14 cellular contexts compared by ENCODE assay signal in the genomic region with DNA sequence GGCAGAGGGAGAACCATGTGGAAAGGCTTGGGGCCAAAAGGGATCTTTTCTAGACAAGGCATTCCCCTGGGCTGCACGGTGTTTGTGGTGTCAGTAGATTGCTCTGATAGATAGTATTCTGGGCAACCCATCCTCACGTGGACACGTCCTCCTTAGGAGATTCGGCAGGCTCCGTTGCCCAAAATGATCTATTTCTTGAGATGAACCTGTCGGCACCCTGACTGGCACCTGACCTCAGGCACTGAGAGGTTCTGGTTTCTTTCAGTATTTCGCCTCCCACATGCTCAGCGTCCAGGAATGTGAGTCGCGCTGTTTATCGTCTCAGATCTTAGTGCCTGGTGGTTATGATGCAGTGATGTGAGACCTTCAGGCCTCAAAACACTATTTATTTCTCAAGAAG.
A peak's percentile ranks its signal among the peaks of the same experiment; 100 is the strongest.
DNase-seq lines count a peak whose midpoint lies in the region; ATAC-seq lines count a peak whose summit lies in the region.
"Had no signal": no experiment of that assay in that cellular context is flagged by ENCODE, and none has a peak within 500 bp of the region (broad histone marks: within the 10 kb centered on the region; RNA-seq: fewer than 3 reads in every experiment).

No MANE protein-coding gene starts in this region.

- no peak overlapping the region for H2BK15ac ChIP-seq in mesenchymal stem cell (ENCODE audit: low read depth, poor library complexity, severe bottlenecking)

- H3K36me3 ChIP-seq in mesenchymal stem cell (ENCODE audit: control insufficient read depth in 1 of 2, insufficient read depth in 2 of 2, low read depth in 1 of 2, low read length in 2 of 2), result no peaks in the 10 kb centered on the region
- H3K36me3 ChIP-seq in CD4-positive, alpha-beta memory T cell (ENCODE audit: insufficient read depth, low read length), result no peaks in the 10 kb centered on the region
- H3K36me3 ChIP-seq: adrenal gland, tibial nerve, WERI-Rb-1 had no signal

- POLR2A ChIA-PET in CD4-positive, alpha-beta memory T cell (lab: Charles Lee; ENCODE audit: partially characterized antibody), result no interaction called here

- H3K36me3 Mint-ChIP-seq in CD4-positive, alpha-beta memory T cell, result no peaks in the 10 kb centered on the region

- H3K27ac ChIP-seq in mesenchymal stem cell (ENCODE audit: low read length, poor library complexity, severe bottlenecking), result no peak overlapping the region
- no peak overlapping the region for H3K27ac ChIP-seq in CD4-positive, alpha-beta memory T cell (ENCODE audit: low read depth, low read length)
- H3K27ac ChIP-seq: A549, adrenal gland, tibial nerve, WERI-Rb-1 had no signal

- H3K9me3 ChIP-seq in mesenchymal stem cell (ENCODE audit: control insufficient read depth, low read length), result no peaks in the 10 kb centered on the region
- H3K9me3 ChIP-seq in CD4-positive, alpha-beta memory T cell (ENCODE audit: control insufficient read depth in 1 of 2, low read length in 2 of 2), result no peaks in the 10 kb centered on the region
- H3K9me3 ChIP-seq: A549, adrenal gland, tibial nerve had no signal

- H3K18ac ChIP-seq in mesenchymal stem cell (ENCODE audit: low read depth in 1 of 2, low read length in 2 of 2), result no peak overlapping the region

- no peak overlapping the region for H3K23ac ChIP-seq in mesenchymal stem cell (ENCODE audit: low read length in 2 of 2)

- DNase-seq in activated CD4-positive, alpha-beta T cell treated with anti-CD3 and anti-CD28 coated beads for 48 hours, result peak; percentile 61
- DNase-seq in activated CD4-positive, alpha-beta T cell treated with anti-CD3 and anti-CD28 coated beads, Interleukin-2, amount 50 U/mL, for 4 hours, result no peak
- DNase-seq in H4 (ENCODE audit: low spot score) (peak; percentile 45), astrocyte of the hippocampus (ENCODE audit: low read depth, low spot score) (peak; percentile 62), mesenchymal stem cell (peak; percentile 82), activated gamma-delta T cell treated with Interleukin-2 at 50 U/mL for 16 hours (no peak)
- no peak for DNase-seq in CD4-positive, alpha-beta memory T cell
- DNase-seq: effector CD4-positive, alpha-beta T cell; MV-4-11; WERI-Rb-1 had no signal

- peak overlapping the region in 1 of 8 donors; percentile 41 for H3K4me3 Mint-ChIP-seq in CD4-positive, alpha-beta memory T cell

- H2AFZ ChIP-seq in mesenchymal stem cell (ENCODE audit: low read depth, low read length), result no peak overlapping the region

- no peaks in the 10 kb centered on the region for H3K27me3 Mint-ChIP-seq in CD4-positive, alpha-beta memory T cell

- H2BK5ac ChIP-seq in mesenchymal stem cell (ENCODE audit: low read depth, low read length, poor library complexity, severe bottlenecking), result no peak overlapping the region

- no peak overlapping the region for H4K91ac ChIP-seq in mesenchymal stem cell (ENCODE audit: low read length)

- peaks cover 0 to 25% (median 5%) of the 10 kb centered on the region in 4 donors for H3K4me1 Mint-ChIP-seq in CD4-positive, alpha-beta memory T cell

- no peak overlapping the region for H4K8ac ChIP-seq in mesenchymal stem cell (ENCODE audit: low read length)

- intact Hi-C loops in CD4-positive, alpha-beta memory T cell (cut with micrococcal nuclease), result no loop called here

- H3K4me2 ChIP-seq in mesenchymal stem cell (ENCODE audit: low read length, poor library complexity, severe bottlenecking), result no peak overlapping the region
- H3K4me2 ChIP-seq: A549 had no signal

- no peak overlapping the region for H3K4me3 ChIP-seq in mesenchymal stem cell (ENCODE audit: insufficient read depth in 1 of 2, low read depth in 1 of 2, low read length in 2 of 2)
- no peak overlapping the region for H3K4me3 ChIP-seq in CD4-positive, alpha-beta memory T cell (ENCODE audit: low read length in 2 of 2)
- H3K4me3 ChIP-seq: A549, adrenal gland, tibial nerve had no signal

- H3K4ac ChIP-seq in mesenchymal stem cell (ENCODE audit: low read depth in 1 of 2, low read length in 2 of 2), result no peak overlapping the region

- H2AK5ac ChIP-seq in mesenchymal stem cell (ENCODE audit: low read length, severe bottlenecking), result no peak overlapping the region

- ATAC-seq in GM21423 (IDR thresholded peaks at IDR 0.05; ENCODE audit: unreplicated experiment), result no peak
- ATAC-seq: A549 had no signal

- no peaks in the 10 kb centered on the region for H3K9me3 Mint-ChIP-seq in CD4-positive, alpha-beta memory T cell

- CTCF ChIA-PET in CD4-positive, alpha-beta memory T cell (lab: Charles Lee; ENCODE audit: partially characterized antibody), result no interaction called here

- H3K27me3 ChIP-seq in mesenchymal stem cell (ENCODE audit: control insufficient read depth in 1 of 2, insufficient read depth in 1 of 2, low read length in 2 of 2), result peaks cover 0 to 10% of the 10 kb centered on the region in 2 experiments
- no peaks in the 10 kb centered on the region for H3K27me3 ChIP-seq in CD4-positive, alpha-beta memory T cell (ENCODE audit: insufficient read depth, low read length)
- H3K27me3 ChIP-seq: adrenal gland, tibial nerve had no signal

- no peaks in the 10 kb centered on the region for H3K79me1 ChIP-seq in mesenchymal stem cell (replicated peaks; ENCODE audit: low read length, poor library complexity, severe bottlenecking)

- no peak overlapping the region for H3K14ac ChIP-seq in mesenchymal stem cell (ENCODE audit: low read length in 2 of 2)

- no peak overlapping the region for H2BK12ac ChIP-seq in mesenchymal stem cell (ENCODE audit: low read length in 2 of 2)

- H3K4me1 ChIP-seq in mesenchymal stem cell (ENCODE audit: control insufficient read depth, insufficient read depth, low read depth, low read length), result peaks cover 8% of the 10 kb centered on the region
- peaks cover 4% of the 10 kb centered on the region for H3K4me1 ChIP-seq in CD4-positive, alpha-beta memory T cell (ENCODE audit: insufficient read depth, low read length)
- H3K4me1 ChIP-seq: tibial nerve had no signal

- no peak overlapping the region for H3K9ac ChIP-seq in mesenchymal stem cell (ENCODE audit: low read length)

- peak overlapping the region in 3 of 7 donors; percentile 6 to 60 (median 35) for H3K27ac Mint-ChIP-seq in CD4-positive, alpha-beta memory T cell

- 49% methylated on average over 11 of the region's 11 CpGs for whole genome bisulfite sequencing in mesenchymal stem cell

- H2BK120ac ChIP-seq in mesenchymal stem cell (ENCODE audit: low read depth, low read length), result no peak overlapping the region

Comparison
In these comparisons a context has a peak if more than half of its experiments do, and no peak if none do; other contexts are left out.
1. DNase-seq: peak in activated CD4-positive, alpha-beta T cell treated with anti-CD3 and anti-CD28 coated beads for 48 hours (single experiment), H4 (single experiment), astrocyte of the hippocampus (single experiment) and mesenchymal stem cell (single experiment); none in activated CD4-positive, alpha-beta T cell treated with anti-CD3 and anti-CD28 coated beads, Interleukin-2, amount 50 U/mL, for 4 hours (0 of 2), activated gamma-delta T cell treated with Interleukin-2 at 50 U/mL for 16 hours (single experiment) and CD4-positive, alpha-beta memory T cell (0 of 5).